ENCODE assay signal across 31 cellular contexts in the genomic region with DNA sequence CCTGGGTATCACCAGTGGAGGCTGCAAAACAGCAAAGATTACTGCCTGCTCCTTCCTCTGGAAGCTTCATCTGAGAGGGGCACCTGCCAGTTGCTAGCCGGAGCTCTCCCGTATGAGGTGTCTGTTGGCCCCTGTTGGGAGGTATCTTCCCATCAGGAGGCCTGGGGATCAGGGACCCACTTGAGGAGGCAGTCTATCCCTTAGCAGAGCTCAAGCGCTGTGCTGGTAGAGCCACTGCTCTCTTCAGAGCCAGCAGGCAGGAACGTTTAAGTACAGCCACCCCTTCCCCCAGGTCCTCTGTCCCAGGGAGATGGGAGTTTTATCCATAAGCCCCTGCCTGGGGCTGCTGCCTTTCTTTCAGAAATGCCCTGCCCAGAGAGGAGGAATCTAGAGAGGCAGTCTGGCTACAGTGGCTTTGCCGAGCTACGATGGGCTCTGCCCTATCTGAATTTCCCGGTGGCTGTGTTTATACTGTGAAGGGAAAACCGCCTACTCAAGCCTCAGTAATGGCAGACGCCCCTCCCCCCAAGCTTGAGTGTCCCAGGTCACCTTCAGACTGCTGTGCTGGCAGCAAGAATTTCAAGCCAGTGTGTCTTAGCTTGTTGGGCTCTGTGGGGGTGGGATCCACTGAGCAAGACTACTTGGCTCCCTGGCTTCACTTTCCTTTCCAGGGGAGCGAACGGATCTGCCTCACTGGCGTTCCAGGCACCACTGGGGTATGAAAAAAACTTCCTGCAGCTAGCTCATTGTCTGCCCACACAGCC. TPM values are rescaled to one million over a fixed set of nuclear protein-coding genes. Genes with fewer than 3 reads are reported as not detected.
A peak's percentile ranks its signal among the peaks of the same experiment; 100 is the strongest.
DNase-seq lines count a peak whose midpoint lies in the region; ATAC-seq, FAIRE-seq and TF ChIP-seq lines count a peak whose summit lies in the region.
"Had no signal": no experiment of that assay in that cellular context is flagged by ENCODE, and none has a peak within 500 bp of the region (broad histone marks: within the 10 kb centered on the region; RNA-seq: fewer than 3 reads in every experiment).

No MANE protein-coding gene starts in this region.

- no peak overlapping the region for H2BK120ac ChIP-seq in mesendoderm (ENCODE audit: low read depth, low read length)

- peak overlapping the region; percentile 32; the same call in 1 of the 2 replicates for H3K4me2 ChIP-seq in HepG2 (ENCODE audit: low read depth, low read length)
- no peak overlapping the region for H3K4me2 ChIP-seq in mesendoderm (ENCODE audit: low read length)

- H2AFZ ChIP-seq in HepG2 (ENCODE audit: low read length) = no peak overlapping the region

- no peak overlapping the region for H2BK5ac ChIP-seq in mesendoderm (ENCODE audit: low read length)

- TF ChIP-seq EP300 in HepG2 (IDR thresholded peaks at IDR 0.05; ENCODE audit: low read depth in 2 of 2, low read length in 2 of 2) (no peak), HepG2 (CRISPR knock-in tag; IDR thresholded peaks at IDR 0.05; ENCODE audit: borderline replicate concordance) (no peak)

- H3K4ac ChIP-seq in mesendoderm (ENCODE audit: low read depth, low read length) = no peak overlapping the region

- TF ChIP-seq POLR2A in HepG2 (IDR thresholded peaks at IDR 0.05; ENCODE audit: insufficient read depth in 1 of 2, low read depth in 2 of 2, low read length in 2 of 2) (no peak), right lobe of liver (IDR thresholded peaks at IDR 0.05) (no peak)

- no peaks in the 10 kb centered on the region for H3K9me3 ChIP-seq in HepG2 (ENCODE audit: low read length)
- no peaks in the 10 kb centered on the region for H3K9me3 ChIP-seq in right lobe of liver
- H3K9me3 ChIP-seq in endodermal cell (ENCODE audit: control insufficient read depth, low read length) = peaks cover 89% of the 10 kb centered on the region
- H3K9me3 ChIP-seq: gastroesophageal sphincter, neutrophil, tibial artery had no signal

- H3K36me3 Mint-ChIP-seq in endodermal cell (ENCODE audit: low read depth) = peaks cover 89% of the 10 kb centered on the region
- H3K36me3 Mint-ChIP-seq: CD8-positive, alpha-beta memory T cell had no signal

- H3K18ac ChIP-seq in mesendoderm (ENCODE audit: low read length) = no peak overlapping the region

- BruUV-seq in HepG2 (replicated peaks; lab: Mats Ljungman, UMichigan) = no TSS peak

- peaks cover 67% of the 10 kb centered on the region for H3K9me3 Mint-ChIP-seq in endodermal cell

- H3K27me3 ChIP-seq in HepG2 (ENCODE audit: control insufficient read depth in 1 of 2, insufficient read depth in 2 of 2, low read length in 2 of 2) (no peaks in the 10 kb centered on the region), right lobe of liver (no peaks in the 10 kb centered on the region), endodermal cell (ENCODE audit: control insufficient read depth, insufficient read depth, low read length, poor library complexity, severe bottlenecking) (no peaks in the 10 kb centered on the region), mesendoderm (ENCODE audit: insufficient read depth, low read length, poor library complexity) (no peaks in the 10 kb centered on the region)
- H3K27me3 ChIP-seq: gastroesophageal sphincter, neutrophil, tibial artery had no signal

- TF ChIP-seq RAD21 in HepG2 (CRISPR knock-in tag; IDR thresholded peaks at IDR 0.05) = no peak

- TF ChIP-seq CTCF in HepG2 (CRISPR knock-in tag; IDR thresholded peaks at IDR 0.05) = no peak
- TF ChIP-seq CTCF in right lobe of liver (IDR thresholded peaks at IDR 0.05) = no peak
- no peak for TF ChIP-seq CTCF in endodermal cell (conservative IDR thresholded peaks at IDR 0.05)
- TF ChIP-seq CTCF in D721Med (IDR thresholded peaks at IDR 0.05; ENCODE audit: insufficient read depth, missing control alignments) = no peak

- whole genome bisulfite sequencing in HepG2 (ENCODE audit: low lambda C conversion rate) = 7% methylated on average over 3 of the region's 12 CpGs
- WGBS in right lobe of liver (ENCODE audit: insufficient coverage, low coverage, low lambda C conversion rate, missing lambda C conversion rate) = 26% methylated on average over 7 of the region's 12 CpGs
- WGBS in endodermal cell (ENCODE audit: insufficient coverage in 1 of 2, insufficient read length in 1 of 2), 2 experiments = 61 to 81% methylated on average over 2 to 12 of the region's 12 CpGs
- WGBS in mesendoderm (ENCODE audit: extremely low coverage, insufficient coverage, low lambda C conversion rate) = no CpG with 5 or more reads among the region's 12 CpGs

- no peak overlapping the region for H3K27ac ChIP-seq in HepG2 (ENCODE audit: extremely low read length, insufficient read depth, low read length)
- no peak overlapping the region for H3K27ac ChIP-seq in right lobe of liver
- no peak overlapping the region for H3K27ac ChIP-seq in endodermal cell (ENCODE audit: low read depth, low read length)
- no peak overlapping the region for H3K27ac ChIP-seq in mesendoderm (ENCODE audit: low read depth, low read length)
- H3K27ac ChIP-seq: gastroesophageal sphincter, neutrophil, psoas muscle, tibial artery had no signal

- intact Hi-C loops in HepG2 (cut with micrococcal nuclease; ENCODE audit: unreplicated experiment) = no loop called here
- intact Hi-C loops in right lobe of liver (cut with DNase I) = no loop called here

- in situ Hi-C loops in HepG2 (cut with HindIII; ENCODE audit: extremely low pct_ligation_motif_present, low pct_unique_long_range_greater_than_20kb) (no loop called here), ACHN (cut with HindIII; ENCODE audit: low pct_ligation_motif_present, low pct_unique_long_range_greater_than_20kb, low sequenced_read_pairs) (no loop called here)

- peak overlapping the region; percentile 69 for H3K27ac Mint-ChIP-seq in endodermal cell
- H3K27ac Mint-ChIP-seq: activated B cell treated with CpG ODN at 0.5 μM for 24 hours; activated naive CD8-positive, alpha-beta T cell treated with anti-CD3 and anti-CD28 coated beads, Interleukin-2, amount 50 U/mL, for 24 hours; CD8-positive, alpha-beta memory T cell; stimulated activated naive CD8-positive, alpha-beta T cell treated with anti-CD3 and anti-CD28 coated beads, Interleukin-15, amount 100 ng/mL, for 72 hours had no signal

- DNase-seq in HepG2 (ENCODE audit: low spot score) = no peak
- DNase-seq in right lobe of liver = no peak
- DNase-seq in endodermal cell = peak; percentile 74
- peak; percentile 58 for DNase-seq in mesendoderm
- DNase-seq in D721Med (ENCODE audit: insufficient read length, low spot score) = no peak
- DNase-seq in ACHN = no peak
- DNase-seq: activated B cell treated with CpG ODN at 0.5 μM for 24 hours; activated CD4-positive, alpha-beta T cell treated with anti-CD3 and anti-CD28 coated beads, Interleukin-2, amount 50 U/mL, for 1 hour; activated naive CD8-positive, alpha-beta T cell treated with anti-CD3 and anti-CD28 coated beads, Interleukin-2, amount 50 U/mL, for 24 hours; activated T-cell treated with anti-CD3 and anti-CD28 coated beads, Interleukin-2, amount 50 U/mL, for 48 hours; CD8-positive, alpha-beta memory T cell; cerebellar nuclear complex; DMS153; left cardiac atrium; mammary epithelial cell; NCI-H187; NCI-H2171 treated with DMSO at 0.1 percent for 48 hours; NCI-H526 treated with DMSO at 0.1 percent for 48 hours; psoas muscle; Right ventricle myocardium superior; stimulated activated naive CD8-positive, alpha-beta T cell treated with anti-CD3 and anti-CD28 coated beads, Interleukin-15, amount 100 ng/mL, for 72 hours; SW 1271; T-helper 9 cell; tibial artery had no signal

- H3K36me3 ChIP-seq in HepG2 (replicated peaks in 1 of 2; ENCODE audit: control insufficient read depth in 1 of 2, insufficient read depth in 2 of 2, low read length in 2 of 2) (no peaks in the 10 kb centered on the region), right lobe of liver (no peaks in the 10 kb centered on the region), endodermal cell (ENCODE audit: control insufficient read depth, insufficient read depth, low read length) (peaks cover 68% of the 10 kb centered on the region), mesendoderm (ENCODE audit: control insufficient read depth, insufficient read depth, low read length) (no peaks in the 10 kb centered on the region)
- H3K36me3 ChIP-seq: gastroesophageal sphincter, neutrophil, tibial artery had no signal

- H4K5ac ChIP-seq in mesendoderm (ENCODE audit: low read length) = no peak overlapping the region

- POLR2A ChIA-PET in HepG2 (lab: Yijun Ruan, JAX) = no interaction called here

- H3K9ac ChIP-seq in HepG2 (ENCODE audit: insufficient read depth, low read depth, low read length) (no peak overlapping the region), endodermal cell (ENCODE audit: extremely low read depth, low read length, poor library complexity, severe bottlenecking) (no peak overlapping the region), mesendoderm (ENCODE audit: low read length) (no peak overlapping the region)

- H3K4me3 ChIP-seq in HepG2 (replicated peaks in 1 of 3; ENCODE audit: insufficient read depth in 1 of 3, low read depth in 2 of 3, low read length in 3 of 3) (no peak overlapping the region), right lobe of liver (no peak overlapping the region), endodermal cell (ENCODE audit: low read length) (peak overlapping the region; percentile 0), mesendoderm (ENCODE audit: low read length) (no peak overlapping the region)
- H3K4me3 ChIP-seq: gastroesophageal sphincter, psoas muscle, tibial artery had no signal

- no peak overlapping the region for H2AK5ac ChIP-seq in mesendoderm (ENCODE audit: low read length)

- H3K79me1 ChIP-seq in mesendoderm (ENCODE audit: low read length) = no peaks in the 10 kb centered on the region

- no peak overlapping the region for H3K23ac ChIP-seq in mesendoderm (ENCODE audit: low read length)

- peaks cover 4% of the 10 kb centered on the region for H3K4me1 Mint-ChIP-seq in endodermal cell
- H3K4me1 Mint-ChIP-seq: activated B cell treated with CpG ODN at 0.5 μM for 24 hours; activated naive CD8-positive, alpha-beta T cell treated with anti-CD3 and anti-CD28 coated beads, Interleukin-2, amount 50 U/mL, for 24 hours; CD8-positive, alpha-beta memory T cell; stimulated activated naive CD8-positive, alpha-beta T cell treated with anti-CD3 and anti-CD28 coated beads, Interleukin-15, amount 100 ng/mL, for 72 hours had no signal

- no peaks in the 10 kb centered on the region for H3K27me3 Mint-ChIP-seq in endodermal cell (ENCODE audit: insufficient read depth)
- H3K27me3 Mint-ChIP-seq: activated B cell treated with CpG ODN at 0.5 μM for 24 hours; activated naive CD8-positive, alpha-beta T cell treated with anti-CD3 and anti-CD28 coated beads, Interleukin-2, amount 50 U/mL, for 24 hours; CD8-positive, alpha-beta memory T cell; stimulated activated naive CD8-positive, alpha-beta T cell treated with anti-CD3 and anti-CD28 coated beads, Interleukin-15, amount 100 ng/mL, for 72 hours had no signal

- FAIRE-seq in HepG2 (lab: Jason Lieb, UNC) (no peak), D721Med (lab: Jason Lieb, UNC) (no peak)
- FAIRE-seq: A204.1, GM19239 had no signal

- H3K79me2 ChIP-seq in HepG2 (ENCODE audit: insufficient read depth, low read length) (no peaks in the 10 kb centered on the region), mesendoderm (ENCODE audit: control insufficient read depth, insufficient read depth, low read length) (no peaks in the 10 kb centered on the region)

- no peaks in the 10 kb centered on the region for H4K20me1 ChIP-seq in HepG2 (ENCODE audit: insufficient read depth, low read length)

- no peak overlapping the region for H3K4me3 Mint-ChIP-seq in endodermal cell
- H3K4me3 Mint-ChIP-seq: activated B cell treated with CpG ODN at 0.5 μM for 24 hours; activated naive CD8-positive, alpha-beta T cell treated with anti-CD3 and anti-CD28 coated beads, Interleukin-2, amount 50 U/mL, for 24 hours; CD8-positive, alpha-beta memory T cell; stimulated activated naive CD8-positive, alpha-beta T cell treated with anti-CD3 and anti-CD28 coated beads, Interleukin-15, amount 100 ng/mL, for 72 hours had no signal

- no peak overlapping the region for H2BK15ac ChIP-seq in mesendoderm (replicated peaks; ENCODE audit: low read depth)

- ATAC-seq in HepG2 (no peak; the same call in 2 of the 3 replicates), right lobe of liver (no peak), GM18517 (IDR thresholded peaks at IDR 0.05; ENCODE audit: unreplicated experiment) (no peak), HG03432 (IDR thresholded peaks at IDR 0.05; ENCODE audit: unreplicated experiment) (no peak)
- ATAC-seq: activated naive CD8-positive, alpha-beta T cell treated with anti-CD3 and anti-CD28 coated beads, Interleukin-2, amount 50 U/mL, for 24 hours; gastroesophageal sphincter; HCT116; left cardiac atrium; psoas muscle; stimulated activated naive CD8-positive, alpha-beta T cell treated with anti-CD3 and anti-CD28 coated beads, Interleukin-15, amount 100 ng/mL, for 72 hours had no signal

- CTCF ChIA-PET in HepG2 (lab: Yijun Ruan, JAX; ENCODE audit: low intra/inter-chr PET ratio, low total read pairs) = no interaction called here

- peak overlapping the region; percentile 39 for H3K56ac ChIP-seq in mesendoderm (ENCODE audit: low read length)

- H4K8ac ChIP-seq in mesendoderm (ENCODE audit: low read depth, low read length) = no peak overlapping the region

- H3K4me1 ChIP-seq in HepG2 (ENCODE audit: insufficient read depth, low read length) (no peaks in the 10 kb centered on the region), right lobe of liver (no peaks in the 10 kb centered on the region), endodermal cell (ENCODE audit: control insufficient read depth, insufficient read depth, low read length) (no peaks in the 10 kb centered on the region), mesendoderm (ENCODE audit: control insufficient read depth, low read depth, low read length) (no peaks in the 10 kb centered on the region)
- H3K4me1 ChIP-seq: gastroesophageal sphincter, psoas muscle, tibial artery had no signal

RNA-seq across cellular contexts. Expression of a gene that starts 19.6 kb away (rescaled TPM):
- total RNA-seq in HepG2 (2016; rRNA removed; fragmentation: Illumina TruSeq; extraction: Trizol) = not detected in 2 replicates
- total RNA-seq in HepG2 (2016; cell fraction: cytosol; rRNA removed; fragmentation: Illumina TruSeq; extraction: Trizol; ENCODE audit: low read depth) = not detected in 2 replicates
- total RNA-seq in HepG2 (2016; cell fraction: insoluble cytoplasmic fraction; rRNA removed; fragmentation: Illumina TruSeq; extraction: Trizol) = not detected in 2 replicates
- not detected in 2 replicates for total RNA-seq in HepG2 (2016; cell fraction: membrane; rRNA removed; fragmentation: Illumina TruSeq; extraction: Trizol)
- total RNA-seq in HepG2 (2016; cell fraction: nucleus; rRNA removed; fragmentation: Illumina TruSeq; extraction: Trizol) = not detected in 2 replicates
- not detected in 2 replicates for polyA plus RNA-seq in HepG2 (2011; rRNA removed)
- not detected in 2 replicates for polyA plus RNA-seq in HepG2 (2011; cell fraction: cytosol; rRNA removed)
- not detected in 2 replicates for polyA plus RNA-seq in HepG2 (2011; cell fraction: nucleus; rRNA removed)
- polyA plus RNA-seq in HepG2 (2012) = not detected in 2 replicates
- not detected in 2 replicates for polyA plus RNA-seq in HepG2 (2016; cell fraction: cytosol; fragmentation: Illumina TruSeq; extraction: Trizol; ENCODE audit: low read depth)
- polyA plus RNA-seq in HepG2 (2016; cell fraction: insoluble cytoplasmic fraction; fragmentation: Illumina TruSeq; extraction: Trizol; ENCODE audit: low read depth) = not detected in 2 replicates
- polyA plus RNA-seq in HepG2 (2016; cell fraction: membrane; fragmentation: Illumina TruSeq; extraction: Trizol; ENCODE audit: low read depth) = not detected in 2 replicates
- not detected in 2 replicates for polyA plus RNA-seq in HepG2 (2016; cell fraction: nucleus; fragmentation: Illumina TruSeq; extraction: Trizol; ENCODE audit: insufficient read depth, low read depth)
- not detected in 2 replicates for polyA minus RNA-seq in HepG2 (2011; rRNA and poly(A)+ RNA removed; ENCODE audit: low replicate concordance)
- not detected in 2 replicates for polyA minus RNA-seq in HepG2 (2011; cell fraction: cytosol; rRNA and poly(A)+ RNA removed)
- not detected in 2 replicates for polyA minus RNA-seq in HepG2 (2011; cell fraction: nucleus; rRNA and poly(A)+ RNA removed)
- 1 to 10 TPM in 1 of 6 experiments, under 1 TPM in 5; 0.06 to 1.0 (median 0.32) TPM for total RNA-seq in right lobe of liver
- 100 to 1,000 TPM; 339 to 438 TPM for total RNA-seq in endodermal cell
- 9.2 TPM for polyA plus RNA-seq in endodermal cell (2013, experiment 1 of 2)
- 11.0 TPM for polyA plus RNA-seq in endodermal cell (2013, experiment 2 of 2)
- polyA plus RNA-seq in mesendoderm (2013, experiment 1 of 2) = 3.0 TPM
- 2.9 TPM for polyA plus RNA-seq in mesendoderm (2013, experiment 2 of 2)
- total RNA-seq: activated B cell treated with CpG ODN at 0.5 μM for 24 hours; CD8-positive, alpha-beta memory T cell had no signal
- polyA plus RNA-seq: CD8-positive, alpha-beta memory T cell had no signal

Comparison
In these comparisons a context has a peak if more than half of its experiments do, and no peak if none do; other contexts are left out.
1. DNase-seq: peak in endodermal cell (single experiment) and mesendoderm (single experiment); none in HepG2 (single experiment), right lobe of liver (0 of 3), D721Med (single experiment) and ACHN (single experiment).
2. RNA of a gene that starts 19.6 kb away (total RNA-seq): 339 to 438 TPM in endodermal cell; 0.06 to 1.0 TPM in right lobe of liver and not detected in HepG2; every median in the first group is over 100 times any median in the second.